Comparison of ENCODE assay signal across 1 cellular context in the genomic region with DNA sequence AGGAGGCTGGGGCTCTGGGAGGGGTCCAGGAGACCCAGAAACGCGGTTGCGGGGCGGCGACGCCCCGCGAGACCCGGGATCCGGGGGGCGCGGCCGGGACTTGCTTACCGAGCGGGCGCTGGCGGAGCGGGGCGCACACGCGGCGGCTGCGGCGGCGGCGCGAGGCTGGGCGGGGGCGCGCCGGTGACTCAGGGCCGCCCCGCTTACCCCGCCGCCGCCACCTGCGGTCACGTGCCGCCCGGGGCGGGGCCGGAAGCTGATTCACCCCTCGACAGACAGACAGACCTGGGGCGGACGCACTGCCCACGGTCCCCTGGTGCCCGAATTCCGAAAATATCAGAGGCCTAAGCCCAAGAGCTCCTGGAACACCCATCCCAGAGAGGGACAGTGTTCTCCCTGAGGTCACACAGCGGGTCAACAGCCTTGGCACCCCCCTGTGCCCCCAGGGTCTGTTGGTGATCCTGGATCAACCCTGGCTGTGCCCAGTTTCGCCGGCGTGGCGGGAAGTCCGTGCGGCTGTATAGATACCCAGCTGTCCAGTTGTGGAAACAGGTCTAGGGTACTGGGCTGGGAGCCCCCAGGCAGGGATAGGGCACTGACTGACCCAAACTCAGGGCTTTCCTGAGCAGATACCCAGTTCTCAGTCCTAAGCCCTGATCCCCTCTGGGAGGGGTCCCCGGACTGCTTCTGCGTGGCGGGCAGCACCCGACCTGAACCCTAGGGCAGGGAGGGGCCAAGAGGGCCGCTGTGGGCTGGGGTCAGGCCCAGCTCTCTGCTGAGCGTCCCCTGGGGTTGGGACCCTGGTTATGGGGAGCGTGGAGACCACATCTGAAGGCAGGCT.
TF ChIP-seq lines count a peak whose summit lies in the region.

A gene with protein sequence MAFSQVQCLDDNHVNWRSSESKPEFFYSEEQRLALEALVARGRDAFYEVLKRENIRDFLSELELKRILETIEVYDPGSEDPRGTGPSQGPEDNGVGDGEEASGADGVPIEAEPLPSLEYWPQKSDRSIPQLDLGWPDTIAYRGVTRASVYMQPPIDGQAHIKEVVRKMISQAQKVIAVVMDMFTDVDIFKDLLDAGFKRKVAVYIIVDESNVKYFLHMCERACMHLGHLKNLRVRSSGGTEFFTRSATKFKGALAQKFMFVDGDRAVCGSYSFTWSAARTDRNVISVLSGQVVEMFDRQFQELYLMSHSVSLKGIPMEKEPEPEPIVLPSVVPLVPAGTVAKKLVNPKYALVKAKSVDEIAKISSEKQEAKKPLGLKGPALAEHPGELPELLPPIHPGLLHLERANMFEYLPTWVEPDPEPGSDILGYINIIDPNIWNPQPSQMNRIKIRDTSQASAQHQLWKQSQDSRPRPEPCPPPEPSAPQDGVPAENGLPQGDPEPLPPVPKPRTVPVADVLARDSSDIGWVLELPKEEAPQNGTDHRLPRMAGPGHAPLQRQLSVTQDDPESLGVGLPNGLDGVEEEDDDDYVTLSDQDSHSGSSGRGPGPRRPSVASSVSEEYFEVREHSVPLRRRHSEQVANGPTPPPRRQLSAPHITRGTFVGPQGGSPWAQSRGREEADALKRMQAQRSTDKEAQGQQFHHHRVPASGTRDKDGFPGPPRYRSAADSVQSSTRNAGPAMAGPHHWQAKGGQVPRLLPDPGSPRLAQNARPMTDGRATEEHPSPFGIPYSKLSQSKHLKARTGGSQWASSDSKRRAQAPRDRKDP (minus strand): TSS at position 164 of the 841 bp plus-strand sequence. CDS start 723 bp downstream, outside the sequence.

TF ChIP-seq in HepG2, 621 proteins besides CTCF, POLR2A, EP300 and RAD21 (continued from another document and continues in another):
- TF ChIP-seq CENPT (CRISPR knock-in tag; IDR thresholded peaks at IDR 0.05; ENCODE audit: low read depth) (no peak), ZNF296 (CRISPR knock-in tag; conservative IDR thresholded peaks at IDR 0.05) (no peak), ZNF83 (CRISPR knock-in tag; IDR thresholded peaks at IDR 0.05; ENCODE audit: borderline replicate concordance) (no peak), SOX5 (CRISPR knock-in tag; IDR thresholded peaks at IDR 0.05; ENCODE audit: borderline replicate concordance) (peak; percentile 13; the same call in 1 of the 2 replicates), SALL1 (CRISPR knock-in tag; IDR thresholded peaks at IDR 0.05) (peak; percentile 14; the same call in 1 of the 2 replicates), ZNF543 (CRISPR knock-in tag; IDR thresholded peaks at IDR 0.05) (peak; percentile 51; the same call in 1 of the 2 replicates), NCOA5 (CRISPR knock-in tag; IDR thresholded peaks at IDR 0.05) (no peak), KAT7 (CRISPR knock-in tag; IDR thresholded peaks at IDR 0.05; ENCODE audit: borderline replicate concordance) (0 out of 2 replicates have a peak, but pooled peaks have one; percentile 35), CEBPG (CRISPR knock-in tag; IDR thresholded peaks at IDR 0.05) (no peak), ZSCAN20 (CRISPR knock-in tag; IDR thresholded peaks at IDR 0.05; ENCODE audit: borderline replicate concordance) (0 out of 2 replicates have a peak, but pooled peaks have one; percentile 46), PCBP2 (optimal IDR thresholded peaks at IDR 0.05; ENCODE audit: low read depth, low read length, poor library complexity, severe bottlenecking) (no peak), ARHGAP35 (CRISPR knock-in tag; IDR thresholded peaks at IDR 0.05; ENCODE audit: borderline replicate concordance) (no peak), RXRB (CRISPR knock-in tag; IDR thresholded peaks at IDR 0.05; ENCODE audit: borderline replicate concordance) (no peak), HOXD1 (CRISPR knock-in tag; IDR thresholded peaks at IDR 0.05) (0 out of 2 replicates have a peak, but pooled peaks have one; percentile 30), TEAD2 (CRISPR knock-in tag; IDR thresholded peaks at IDR 0.05) (no peak), ZNF547 (CRISPR knock-in tag; IDR thresholded peaks at IDR 0.05) (0 out of 2 replicates have a peak, but pooled peaks have one; percentile 56), NCOR1 (IDR thresholded peaks at IDR 0.05; ENCODE audit: borderline replicate concordance, low read length) (no peak), CCDC6 (CRISPR knock-in tag; IDR thresholded peaks at IDR 0.05) (no peak), ZNF598 (CRISPR knock-in tag; IDR thresholded peaks at IDR 0.05; ENCODE audit: borderline replicate concordance) (0 out of 2 replicates have a peak, but pooled peaks have one; percentile 32), MYNN (CRISPR knock-in tag; IDR thresholded peaks at IDR 0.05; ENCODE audit: low read depth) (no peak), SIN3A (IDR thresholded peaks at IDR 0.05; ENCODE audit: borderline replicate concordance, low read depth, low read length) (peak; percentile 39; the same call in 1 of the 2 replicates), MTF2 (CRISPR knock-in tag; IDR thresholded peaks at IDR 0.05; ENCODE audit: borderline replicate concordance) (no peak), SOX6 (IDR thresholded peaks at IDR 0.05) (no peak), SOX6 (CRISPR knock-in tag; IDR thresholded peaks at IDR 0.05) (peak; percentile 30), POLR2G (IDR thresholded peaks at IDR 0.05; ENCODE audit: low read depth, low read length) (peak; percentile 68), ZZZ3 (CRISPR knock-in tag; IDR thresholded peaks at IDR 0.05; ENCODE audit: borderline replicate concordance) (peak; percentile 43; the same call in 1 of the 2 replicates), ETV5 (CRISPR knock-in tag; IDR thresholded peaks at IDR 0.05; ENCODE audit: borderline replicate concordance) (peak; percentile 91), FIP1L1 (IDR thresholded peaks at IDR 0.05; ENCODE audit: borderline replicate concordance, insufficient read depth, low read depth, low read length) (0 out of 2 replicates have a peak, but pooled peaks have one; percentile 17)
- TF ChIP-seq, protein P1, sequence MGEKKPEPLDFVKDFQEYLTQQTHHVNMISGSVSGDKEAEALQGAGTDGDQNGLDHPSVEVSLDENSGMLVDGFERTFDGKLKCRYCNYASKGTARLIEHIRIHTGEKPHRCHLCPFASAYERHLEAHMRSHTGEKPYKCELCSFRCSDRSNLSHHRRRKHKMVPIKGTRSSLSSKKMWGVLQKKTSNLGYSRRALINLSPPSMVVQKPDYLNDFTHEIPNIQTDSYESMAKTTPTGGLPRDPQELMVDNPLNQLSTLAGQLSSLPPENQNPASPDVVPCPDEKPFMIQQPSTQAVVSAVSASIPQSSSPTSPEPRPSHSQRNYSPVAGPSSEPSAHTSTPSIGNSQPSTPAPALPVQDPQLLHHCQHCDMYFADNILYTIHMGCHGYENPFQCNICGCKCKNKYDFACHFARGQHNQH (CRISPR knock-in tag; IDR thresholded peaks at IDR 0.05): peak; percentile 50
- TF ChIP-seq, protein P2, sequence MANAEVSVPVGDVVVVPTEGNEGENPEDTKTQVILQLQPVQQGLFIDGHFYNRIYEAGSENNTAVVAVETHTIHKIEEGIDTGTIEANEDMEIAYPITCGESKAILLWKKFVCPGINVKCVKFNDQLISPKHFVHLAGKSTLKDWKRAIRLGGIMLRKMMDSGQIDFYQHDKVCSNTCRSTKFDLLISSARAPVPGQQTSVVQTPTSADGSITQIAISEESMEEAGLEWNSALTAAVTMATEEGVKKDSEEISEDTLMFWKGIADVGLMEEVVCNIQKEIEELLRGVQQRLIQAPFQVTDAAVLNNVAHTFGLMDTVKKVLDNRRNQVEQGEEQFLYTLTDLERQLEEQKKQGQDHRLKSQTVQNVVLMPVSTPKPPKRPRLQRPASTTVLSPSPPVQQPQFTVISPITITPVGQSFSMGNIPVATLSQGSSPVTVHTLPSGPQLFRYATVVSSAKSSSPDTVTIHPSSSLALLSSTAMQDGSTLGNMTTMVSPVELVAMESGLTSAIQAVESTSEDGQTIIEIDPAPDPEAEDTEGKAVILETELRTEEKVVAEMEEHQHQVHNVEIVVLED (CRISPR knock-in tag; IDR thresholded peaks at IDR 0.05; ENCODE audit: borderline replicate concordance): peak; percentile 37; the same call in 1 of the 2 replicates
- TF ChIP-seq, protein P3, sequence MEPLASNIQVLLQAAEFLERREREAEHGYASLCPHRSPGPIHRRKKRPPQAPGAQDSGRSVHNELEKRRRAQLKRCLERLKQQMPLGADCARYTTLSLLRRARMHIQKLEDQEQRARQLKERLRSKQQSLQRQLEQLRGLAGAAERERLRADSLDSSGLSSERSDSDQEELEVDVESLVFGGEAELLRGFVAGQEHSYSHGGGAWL (CRISPR knock-in tag; IDR thresholded peaks at IDR 0.05): no peak
- TF ChIP-seq, protein P4, sequence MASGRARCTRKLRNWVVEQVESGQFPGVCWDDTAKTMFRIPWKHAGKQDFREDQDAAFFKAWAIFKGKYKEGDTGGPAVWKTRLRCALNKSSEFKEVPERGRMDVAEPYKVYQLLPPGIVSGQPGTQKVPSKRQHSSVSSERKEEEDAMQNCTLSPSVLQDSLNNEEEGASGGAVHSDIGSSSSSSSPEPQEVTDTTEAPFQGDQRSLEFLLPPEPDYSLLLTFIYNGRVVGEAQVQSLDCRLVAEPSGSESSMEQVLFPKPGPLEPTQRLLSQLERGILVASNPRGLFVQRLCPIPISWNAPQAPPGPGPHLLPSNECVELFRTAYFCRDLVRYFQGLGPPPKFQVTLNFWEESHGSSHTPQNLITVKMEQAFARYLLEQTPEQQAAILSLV (CRISPR knock-in tag; IDR thresholded peaks at IDR 0.05; ENCODE audit: borderline replicate concordance): no peak
- TF ChIP-seq, protein P5, sequence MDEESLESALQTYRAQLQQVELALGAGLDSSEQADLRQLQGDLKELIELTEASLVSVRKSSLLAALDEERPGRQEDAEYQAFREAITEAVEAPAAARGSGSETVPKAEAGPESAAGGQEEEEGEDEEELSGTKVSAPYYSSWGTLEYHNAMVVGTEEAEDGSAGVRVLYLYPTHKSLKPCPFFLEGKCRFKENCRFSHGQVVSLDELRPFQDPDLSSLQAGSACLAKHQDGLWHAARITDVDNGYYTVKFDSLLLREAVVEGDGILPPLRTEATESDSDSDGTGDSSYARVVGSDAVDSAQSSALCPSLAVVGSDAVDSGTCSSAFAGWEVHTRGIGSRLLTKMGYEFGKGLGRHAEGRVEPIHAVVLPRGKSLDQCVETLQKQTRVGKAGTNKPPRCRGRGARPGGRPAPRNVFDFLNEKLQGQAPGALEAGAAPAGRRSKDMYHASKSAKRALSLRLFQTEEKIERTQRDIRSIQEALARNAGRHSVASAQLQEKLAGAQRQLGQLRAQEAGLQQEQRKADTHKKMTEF (CRISPR knock-in tag; IDR thresholded peaks at IDR 0.05): peak; percentile 23; the same call in 1 of the 2 replicates
- TF ChIP-seq, protein P6, sequence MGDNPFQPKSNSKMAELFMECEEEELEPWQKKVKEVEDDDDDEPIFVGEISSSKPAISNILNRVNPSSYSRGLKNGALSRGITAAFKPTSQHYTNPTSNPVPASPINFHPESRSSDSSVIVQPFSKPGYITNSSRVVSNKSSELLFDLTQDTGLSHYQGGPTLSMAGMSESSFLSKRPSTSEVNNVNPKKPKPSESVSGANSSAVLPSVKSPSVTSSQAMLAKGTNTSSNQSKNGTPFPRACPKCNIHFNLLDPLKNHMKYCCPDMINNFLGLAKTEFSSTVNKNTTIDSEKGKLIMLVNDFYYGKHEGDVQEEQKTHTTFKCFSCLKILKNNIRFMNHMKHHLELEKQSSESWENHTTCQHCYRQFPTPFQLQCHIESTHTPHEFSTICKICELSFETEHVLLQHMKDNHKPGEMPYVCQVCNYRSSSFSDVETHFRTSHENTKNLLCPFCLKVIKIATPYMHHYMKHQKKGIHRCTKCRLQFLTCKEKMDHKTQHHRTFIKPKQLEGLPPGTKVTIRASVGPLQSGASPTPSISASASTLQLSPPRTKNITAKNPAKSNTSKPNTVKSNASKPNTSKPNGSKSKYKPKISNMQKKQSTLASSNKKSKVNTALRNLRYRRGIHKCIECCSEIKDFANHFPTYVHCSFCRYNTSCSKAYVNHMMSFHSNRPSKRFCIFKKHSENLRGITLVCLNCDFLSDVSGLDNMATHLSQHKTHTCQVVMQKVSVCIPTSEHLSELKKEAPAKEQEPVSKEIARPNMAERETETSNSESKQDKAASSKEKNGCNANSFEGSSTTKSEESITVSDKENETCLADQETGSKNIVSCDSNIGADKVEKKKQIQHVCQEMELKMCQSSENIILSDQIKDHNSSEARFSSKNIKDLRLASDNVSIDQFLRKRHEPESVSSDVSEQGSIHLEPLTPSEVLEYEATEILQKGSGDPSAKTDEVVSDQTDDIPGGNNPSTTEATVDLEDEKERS (CRISPR knock-in tag; IDR thresholded peaks at IDR 0.05): 0 out of 2 replicates have a peak, but pooled peaks have one; percentile 1
- TF ChIP-seq, protein P7, sequence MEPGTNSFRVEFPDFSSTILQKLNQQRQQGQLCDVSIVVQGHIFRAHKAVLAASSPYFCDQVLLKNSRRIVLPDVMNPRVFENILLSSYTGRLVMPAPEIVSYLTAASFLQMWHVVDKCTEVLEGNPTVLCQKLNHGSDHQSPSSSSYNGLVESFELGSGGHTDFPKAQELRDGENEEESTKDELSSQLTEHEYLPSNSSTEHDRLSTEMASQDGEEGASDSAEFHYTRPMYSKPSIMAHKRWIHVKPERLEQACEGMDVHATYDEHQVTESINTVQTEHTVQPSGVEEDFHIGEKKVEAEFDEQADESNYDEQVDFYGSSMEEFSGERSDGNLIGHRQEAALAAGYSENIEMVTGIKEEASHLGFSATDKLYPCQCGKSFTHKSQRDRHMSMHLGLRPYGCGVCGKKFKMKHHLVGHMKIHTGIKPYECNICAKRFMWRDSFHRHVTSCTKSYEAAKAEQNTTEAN (CRISPR knock-in tag; conservative IDR thresholded peaks at IDR 0.05): peak; percentile 53
- TF ChIP-seq, protein P8, sequence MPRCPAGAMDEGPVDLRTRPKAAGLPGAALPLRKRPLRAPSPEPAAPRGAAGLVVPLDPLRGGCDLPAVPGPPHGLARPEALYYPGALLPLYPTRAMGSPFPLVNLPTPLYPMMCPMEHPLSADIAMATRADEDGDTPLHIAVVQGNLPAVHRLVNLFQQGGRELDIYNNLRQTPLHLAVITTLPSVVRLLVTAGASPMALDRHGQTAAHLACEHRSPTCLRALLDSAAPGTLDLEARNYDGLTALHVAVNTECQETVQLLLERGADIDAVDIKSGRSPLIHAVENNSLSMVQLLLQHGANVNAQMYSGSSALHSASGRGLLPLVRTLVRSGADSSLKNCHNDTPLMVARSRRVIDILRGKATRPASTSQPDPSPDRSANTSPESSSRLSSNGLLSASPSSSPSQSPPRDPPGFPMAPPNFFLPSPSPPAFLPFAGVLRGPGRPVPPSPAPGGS (CRISPR knock-in tag; IDR thresholded peaks at IDR 0.05): peak; percentile 17; the same call in 1 of the 2 replicates
- TF ChIP-seq, protein P9, sequence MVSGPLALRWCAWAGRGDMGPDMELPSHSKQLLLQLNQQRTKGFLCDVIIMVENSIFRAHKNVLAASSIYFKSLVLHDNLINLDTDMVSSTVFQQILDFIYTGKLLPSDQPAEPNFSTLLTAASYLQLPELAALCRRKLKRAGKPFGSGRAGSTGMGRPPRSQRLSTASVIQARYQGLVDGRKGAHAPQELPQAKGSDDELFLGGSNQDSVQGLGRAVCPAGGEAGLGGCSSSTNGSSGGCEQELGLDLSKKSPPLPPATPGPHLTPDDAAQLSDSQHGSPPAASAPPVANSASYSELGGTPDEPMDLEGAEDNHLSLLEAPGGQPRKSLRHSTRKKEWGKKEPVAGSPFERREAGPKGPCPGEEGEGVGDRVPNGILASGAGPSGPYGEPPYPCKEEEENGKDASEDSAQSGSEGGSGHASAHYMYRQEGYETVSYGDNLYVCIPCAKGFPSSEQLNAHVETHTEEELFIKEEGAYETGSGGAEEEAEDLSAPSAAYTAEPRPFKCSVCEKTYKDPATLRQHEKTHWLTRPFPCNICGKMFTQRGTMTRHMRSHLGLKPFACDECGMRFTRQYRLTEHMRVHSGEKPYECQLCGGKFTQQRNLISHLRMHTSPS (CRISPR knock-in tag; IDR thresholded peaks at IDR 0.05; ENCODE audit: low read depth): 0 out of 2 replicates have a peak, but pooled peaks have one; percentile 57
